1 cellular context compared by ENCODE assay signal in the genomic region with DNA sequence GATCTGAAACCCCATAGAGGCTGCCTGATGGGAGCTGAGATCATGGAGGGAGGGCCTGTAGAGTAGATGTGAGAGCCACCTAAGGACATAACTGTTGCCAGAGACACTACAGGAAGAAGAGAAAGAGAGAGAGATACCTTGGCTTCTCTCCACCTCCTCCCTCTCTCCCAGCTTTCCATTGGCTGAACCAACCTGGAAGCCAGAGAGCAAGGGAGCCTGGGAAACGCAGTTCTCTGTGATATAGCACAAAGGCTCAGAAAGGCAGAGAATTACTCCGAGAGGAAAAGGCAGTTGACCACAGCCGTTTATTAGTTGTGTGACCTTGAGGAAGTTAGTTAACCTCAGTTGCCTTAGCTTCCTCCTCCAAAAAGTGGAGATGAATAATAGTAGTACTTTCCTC.
TF ChIP-seq lines count a peak whose summit lies in the region.

No MANE protein-coding gene starts in this region.

TF ChIP-seq in K562, 482 proteins besides CTCF, POLR2A, EP300 and RAD21 (continued from another document):
- TF ChIP-seq ZNF592 (IDR thresholded peaks at IDR 0.05) (0 out of 2 replicates have a peak, but pooled peaks have one; percentile 51), TOE1 (IDR thresholded peaks at IDR 0.05; ENCODE audit: borderline replicate concordance) (no peak), TOE1 (CRISPR knock-in tag; IDR thresholded peaks at IDR 0.05; ENCODE audit: borderline replicate concordance, low read depth) (no peak), DMBX1 (CRISPR knock-in tag; IDR thresholded peaks at IDR 0.05; ENCODE audit: borderline replicate concordance) (0 out of 2 replicates have a peak, but pooled peaks have one; percentile 53), ZZZ3 (IDR thresholded peaks at IDR 0.05) (no peak), HIVEP1 (CRISPR knock-in tag; IDR thresholded peaks at IDR 0.05) (0 out of 2 replicates have a peak, but pooled peaks have one; percentile 44), TEAD1 (CRISPR knock-in tag; IDR thresholded peaks at IDR 0.05) (0 out of 4 replicates have a peak, but pooled peaks of 1 of the 2 experiments have one; percentile 38)
- TF ChIP-seq, protein P1, sequence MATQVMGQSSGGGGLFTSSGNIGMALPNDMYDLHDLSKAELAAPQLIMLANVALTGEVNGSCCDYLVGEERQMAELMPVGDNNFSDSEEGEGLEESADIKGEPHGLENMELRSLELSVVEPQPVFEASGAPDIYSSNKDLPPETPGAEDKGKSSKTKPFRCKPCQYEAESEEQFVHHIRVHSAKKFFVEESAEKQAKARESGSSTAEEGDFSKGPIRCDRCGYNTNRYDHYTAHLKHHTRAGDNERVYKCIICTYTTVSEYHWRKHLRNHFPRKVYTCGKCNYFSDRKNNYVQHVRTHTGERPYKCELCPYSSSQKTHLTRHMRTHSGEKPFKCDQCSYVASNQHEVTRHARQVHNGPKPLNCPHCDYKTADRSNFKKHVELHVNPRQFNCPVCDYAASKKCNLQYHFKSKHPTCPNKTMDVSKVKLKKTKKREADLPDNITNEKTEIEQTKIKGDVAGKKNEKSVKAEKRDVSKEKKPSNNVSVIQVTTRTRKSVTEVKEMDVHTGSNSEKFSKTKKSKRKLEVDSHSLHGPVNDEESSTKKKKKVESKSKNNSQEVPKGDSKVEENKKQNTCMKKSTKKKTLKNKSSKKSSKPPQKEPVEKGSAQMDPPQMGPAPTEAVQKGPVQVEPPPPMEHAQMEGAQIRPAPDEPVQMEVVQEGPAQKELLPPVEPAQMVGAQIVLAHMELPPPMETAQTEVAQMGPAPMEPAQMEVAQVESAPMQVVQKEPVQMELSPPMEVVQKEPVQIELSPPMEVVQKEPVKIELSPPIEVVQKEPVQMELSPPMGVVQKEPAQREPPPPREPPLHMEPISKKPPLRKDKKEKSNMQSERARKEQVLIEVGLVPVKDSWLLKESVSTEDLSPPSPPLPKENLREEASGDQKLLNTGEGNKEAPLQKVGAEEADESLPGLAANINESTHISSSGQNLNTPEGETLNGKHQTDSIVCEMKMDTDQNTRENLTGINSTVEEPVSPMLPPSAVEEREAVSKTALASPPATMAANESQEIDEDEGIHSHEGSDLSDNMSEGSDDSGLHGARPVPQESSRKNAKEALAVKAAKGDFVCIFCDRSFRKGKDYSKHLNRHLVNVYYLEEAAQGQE (CRISPR knock-in tag; IDR thresholded peaks at IDR 0.05; ENCODE audit: low read depth) = no peak
